ENCODE assay signal across 1 cellular context in the genomic region with DNA sequence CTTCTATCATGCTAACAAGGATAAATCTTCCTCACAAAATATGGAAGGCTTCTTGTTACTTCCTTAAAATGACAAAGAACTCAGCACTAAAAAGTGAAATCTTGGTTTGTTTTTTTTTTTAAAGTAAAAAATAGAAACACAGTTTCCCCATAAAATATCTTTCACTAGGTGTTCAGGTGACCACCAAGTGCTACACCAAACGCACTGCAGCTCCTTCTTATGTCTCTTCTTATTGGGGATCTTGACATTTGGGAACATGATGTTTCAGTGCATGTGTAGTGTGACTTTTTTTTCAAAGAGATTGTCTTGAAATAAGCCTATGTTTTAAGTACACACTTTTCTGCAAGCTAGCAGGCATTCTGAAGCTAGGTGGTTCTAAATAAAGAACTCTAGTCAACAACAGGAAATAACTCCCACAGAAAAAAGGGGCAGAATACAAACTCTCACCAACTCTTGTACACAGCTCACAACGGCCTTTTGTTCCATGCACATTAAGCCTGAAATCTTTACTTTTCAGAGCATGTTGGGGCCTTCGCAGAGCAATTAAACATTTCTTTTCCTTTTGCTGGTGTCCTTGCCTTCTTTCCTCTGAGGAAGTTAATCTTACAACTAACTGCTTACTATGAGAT.
TF ChIP-seq lines count a peak whose summit lies in the region.

No MANE protein-coding gene starts in this region.

TF ChIP-seq in H1, 55 proteins besides CTCF, POLR2A, EP300 and RAD21:
- TF ChIP-seq YY1 (IDR thresholded peaks at IDR 0.05; ENCODE audit: low read depth, low read length) (no peak), SIRT6 (IDR thresholded peaks at IDR 0.05; ENCODE audit: low read length) (no peak), SP1 (IDR thresholded peaks at IDR 0.05; ENCODE audit: low read depth, low read length) (no peak), PHF8 (conservative IDR thresholded peaks at IDR 0.05; ENCODE audit: low read depth, low read length) (no peak), EGR1 (IDR thresholded peaks at IDR 0.05; ENCODE audit: borderline replicate concordance, low read depth, low read length) (no peak), JUND (IDR thresholded peaks at IDR 0.05; ENCODE audit: low read length) (no peak), GTF2F1 (IDR thresholded peaks at IDR 0.05; ENCODE audit: borderline replicate concordance, low read depth, low read length) (no peak), BRCA1 (IDR thresholded peaks at IDR 0.05; ENCODE audit: low read depth, low read length) (no peak), NANOG (IDR thresholded peaks at IDR 0.05; ENCODE audit: insufficient read depth, low read depth, low read length, poor library complexity, severe bottlenecking) (no peak), HDAC6 (IDR thresholded peaks at IDR 0.05; ENCODE audit: low read depth, low read length) (no peak), JUN (IDR thresholded peaks at IDR 0.05; ENCODE audit: low read depth, low read length) (no peak), SP4 (IDR thresholded peaks at IDR 0.05; ENCODE audit: low read length) (no peak), BCL11A (IDR thresholded peaks at IDR 0.05; ENCODE audit: low read depth in 2 of 2, low read length in 2 of 2) (no peak), TCF12 (IDR thresholded peaks at IDR 0.05; ENCODE audit: low read depth, low read length) (no peak), ZNF274 (IDR thresholded peaks at IDR 0.05; ENCODE audit: borderline replicate concordance, extremely low read depth, low read length) (no peak), HDAC2 (IDR thresholded peaks at IDR 0.05; ENCODE audit: borderline replicate concordance in 1 of 2, low read depth in 2 of 2, low read length in 2 of 2) (no peak), RBBP5 (IDR thresholded peaks at IDR 0.05; ENCODE audit: borderline replicate concordance, low read depth, low read length) (no peak)
- TF ChIP-seq, protein P1, sequence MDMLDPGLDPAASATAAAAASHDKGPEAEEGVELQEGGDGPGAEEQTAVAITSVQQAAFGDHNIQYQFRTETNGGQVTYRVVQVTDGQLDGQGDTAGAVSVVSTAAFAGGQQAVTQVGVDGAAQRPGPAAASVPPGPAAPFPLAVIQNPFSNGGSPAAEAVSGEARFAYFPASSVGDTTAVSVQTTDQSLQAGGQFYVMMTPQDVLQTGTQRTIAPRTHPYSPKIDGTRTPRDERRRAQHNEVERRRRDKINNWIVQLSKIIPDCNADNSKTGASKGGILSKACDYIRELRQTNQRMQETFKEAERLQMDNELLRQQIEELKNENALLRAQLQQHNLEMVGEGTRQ (IDR thresholded peaks at IDR 0.05; ENCODE audit: low read length), result no peak
TF ChIP-seq in H1: peak in this region for 0.
